8 cellular contexts compared by ENCODE assay signal in genomic region chr14:58068306-58068705, GRCh38.
"Had no signal": no experiment of that assay in that cellular context is flagged by ENCODE, and none has a peak within 500 bp of the region (broad histone marks: within the 10 kb centered on the region; RNA-seq: fewer than 3 reads in every experiment).

No MANE protein-coding gene starts in this region.

- H3K4me3 ChIP-seq: GM12878 had no signal

- FAIRE-seq: G401.6, GM12878, GM12891, GM12892, GM18507, GM19239 had no signal

- DNase-seq: GDM1, GF-D8 had no signal
